ENCODE assay signal across 16 cellular contexts in genomic region chr6:73504160-73504559, GRCh38. TPM values are rescaled to one million over a fixed set of nuclear protein-coding genes. Genes with fewer than 3 reads are reported as not detected.
DNase-seq lines count a peak whose midpoint lies in the region; ATAC-seq lines count a peak whose summit lies in the region.
"Had no signal": no experiment of that assay in that cellular context is flagged by ENCODE, and none has a peak within 500 bp of the region (broad histone marks: within the 10 kb centered on the region; RNA-seq: fewer than 3 reads in every experiment).

No MANE protein-coding gene starts in this region.

- CTCF ChIA-PET in CD8-positive, alpha-beta memory T cell (lab: Charles Lee): interaction anchor here (1.3 to 1.7 kb wide), 2 partner anchors 107 to 144 kb away, joined by 3 to 5 read pairs; no protein-coding TSS in a partner anchor

- no peaks in the 10 kb centered on the region for H3K27me3 ChIP-seq in CD8-positive, alpha-beta memory T cell (ENCODE audit: insufficient read depth, low read length, poor library complexity, severe bottlenecking)

- no peaks in the 10 kb centered on the region for H3K9me3 ChIP-seq in CD8-positive, alpha-beta memory T cell (ENCODE audit: low read length)

- POLR2A ChIA-PET in CD8-positive, alpha-beta memory T cell (lab: Charles Lee): no interaction called here

- ATAC-seq in activated T-cell treated with anti-CD3 and anti-CD28 coated beads, Interleukin-2, amount 50 U/mL, for 72 hours (replicated peaks in 1 of 2): peak in 1 of 2 donors; percentile 3
- no peak for ATAC-seq in effector memory CD8-positive, alpha-beta T cell (replicated peaks)
- ATAC-seq in stimulated activated effector memory CD8-positive, alpha-beta T cell treated with anti-CD3 and anti-CD28 coated beads, Interleukin-12 subunit alpha, Interleukin-12 subunit beta, amount 100 ng/mL, for 72 hours: no peak

- no peaks in the 10 kb centered on the region for H3K4me1 Mint-ChIP-seq in activated T-cell treated with anti-CD3 and anti-CD28 coated beads, Interleukin-2, amount 50 U/mL, for 72 hours (ENCODE audit: low read depth)
- H3K4me1 Mint-ChIP-seq in CD8-positive, alpha-beta memory T cell: peaks cover 0 to 5% (median 0%) of the 10 kb centered on the region in 3 donors
- peaks cover 3 to 5% of the 10 kb centered on the region in 2 donors for H3K4me1 Mint-ChIP-seq in effector memory CD8-positive, alpha-beta T cell (ENCODE audit: low read depth in 2 of 2)
- H3K4me1 Mint-ChIP-seq in stimulated activated effector memory CD8-positive, alpha-beta T cell treated with anti-CD3 and anti-CD28 coated beads, Interleukin-12 subunit alpha, Interleukin-12 subunit beta, amount 100 ng/mL, for 72 hours: no peaks in the 10 kb centered on the region

- H3K27ac Mint-ChIP-seq in activated T-cell treated with anti-CD3 and anti-CD28 coated beads, Interleukin-2, amount 50 U/mL, for 72 hours: peak overlapping the region; percentile 83
- H3K27ac Mint-ChIP-seq in CD8-positive, alpha-beta memory T cell: peak overlapping the region in 5 of 8 donors; percentile 11 to 89 (median 38)
- peak overlapping the region; percentile 1 to 26 for H3K27ac Mint-ChIP-seq in effector memory CD8-positive, alpha-beta T cell
- peak overlapping the region; percentile 67 for H3K27ac Mint-ChIP-seq in stimulated activated effector memory CD8-positive, alpha-beta T cell treated with anti-CD3 and anti-CD28 coated beads, Interleukin-12 subunit alpha, Interleukin-12 subunit beta, amount 100 ng/mL, for 72 hours

- peaks cover 26% of the 10 kb centered on the region for H3K36me3 ChIP-seq in CD8-positive, alpha-beta memory T cell (ENCODE audit: insufficient read depth, low read length)

- H3K4me3 Mint-ChIP-seq in activated T-cell treated with anti-CD3 and anti-CD28 coated beads, Interleukin-2, amount 50 U/mL, for 72 hours: no peak overlapping the region
- no peak overlapping the region for H3K4me3 Mint-ChIP-seq in CD8-positive, alpha-beta memory T cell
- H3K4me3 Mint-ChIP-seq in effector memory CD8-positive, alpha-beta T cell: no peak overlapping the region
- no peak overlapping the region for H3K4me3 Mint-ChIP-seq in stimulated activated effector memory CD8-positive, alpha-beta T cell treated with anti-CD3 and anti-CD28 coated beads, Interleukin-12 subunit alpha, Interleukin-12 subunit beta, amount 100 ng/mL, for 72 hours
- H3K4me3 Mint-ChIP-seq: IgD-negative memory B cell had no signal

- no peak overlapping the region for H3K27ac ChIP-seq in CD8-positive, alpha-beta memory T cell (ENCODE audit: low read depth, low read length)
- H3K27ac ChIP-seq: C4-2B, RWPE1 had no signal

- no peak overlapping the region for H3K4me3 ChIP-seq in CD8-positive, alpha-beta memory T cell (ENCODE audit: low read length)

- no peaks in the 10 kb centered on the region for H3K9me3 Mint-ChIP-seq in activated T-cell treated with anti-CD3 and anti-CD28 coated beads, Interleukin-2, amount 50 U/mL, for 72 hours
- no peaks in the 10 kb centered on the region for H3K9me3 Mint-ChIP-seq in CD8-positive, alpha-beta memory T cell
- H3K9me3 Mint-ChIP-seq in effector memory CD8-positive, alpha-beta T cell: no peaks in the 10 kb centered on the region
- H3K9me3 Mint-ChIP-seq in stimulated activated effector memory CD8-positive, alpha-beta T cell treated with anti-CD3 and anti-CD28 coated beads, Interleukin-12 subunit alpha, Interleukin-12 subunit beta, amount 100 ng/mL, for 72 hours: no peaks in the 10 kb centered on the region
- H3K9me3 Mint-ChIP-seq: IgD-negative memory B cell had no signal

- peaks cover 2 to 17% of the 10 kb centered on the region in 2 donors for H3K36me3 Mint-ChIP-seq in activated T-cell treated with anti-CD3 and anti-CD28 coated beads, Interleukin-2, amount 50 U/mL, for 72 hours (ENCODE audit: insufficient read depth in 2 of 2)
- peaks cover 0 to 49% (median 11%) of the 10 kb centered on the region in 3 donors for H3K36me3 Mint-ChIP-seq in CD8-positive, alpha-beta memory T cell
- peaks cover 53% of the 10 kb centered on the region for H3K36me3 Mint-ChIP-seq in effector memory CD8-positive, alpha-beta T cell (ENCODE audit: insufficient read depth)
- peaks cover 57% of the 10 kb centered on the region for H3K36me3 Mint-ChIP-seq in stimulated activated effector memory CD8-positive, alpha-beta T cell treated with anti-CD3 and anti-CD28 coated beads, Interleukin-12 subunit alpha, Interleukin-12 subunit beta, amount 100 ng/mL, for 72 hours

- H3K27me3 Mint-ChIP-seq in activated T-cell treated with anti-CD3 and anti-CD28 coated beads, Interleukin-2, amount 50 U/mL, for 72 hours (ENCODE audit: low read depth): no peaks in the 10 kb centered on the region
- H3K27me3 Mint-ChIP-seq in CD8-positive, alpha-beta memory T cell: no peaks in the 10 kb centered on the region
- no peaks in the 10 kb centered on the region for H3K27me3 Mint-ChIP-seq in effector memory CD8-positive, alpha-beta T cell
- H3K27me3 Mint-ChIP-seq: IgD-negative memory B cell had no signal

- no peaks in the 10 kb centered on the region for H3K4me1 ChIP-seq in CD8-positive, alpha-beta memory T cell (ENCODE audit: insufficient read depth, low read length)

- no peak for DNase-seq in activated T-cell treated with anti-CD3 and anti-CD28 coated beads, Interleukin-2, amount 50 U/mL, for 72 hours
- DNase-seq in activated T-cell treated with anti-CD3 and anti-CD28 coated beads, Interleukin-2, amount 50 U/mL, for 48 hours: no peak
- DNase-seq in CD8-positive, alpha-beta memory T cell: no peak
- DNase-seq in effector memory CD8-positive, alpha-beta T cell: no peak
- no peak for DNase-seq in stimulated activated effector memory CD8-positive, alpha-beta T cell treated with anti-CD3 and anti-CD28 coated beads, Interleukin-12 subunit alpha, Interleukin-12 subunit beta, amount 100 ng/mL, for 72 hours (ENCODE audit: low spot score in 2 of 2)
- no peak for DNase-seq in HuH-7 (ENCODE audit: low spot score)
- no peak for DNase-seq in NCI-H2196 (lab: John Stamatoyannopoulos, UW; ENCODE audit: unreplicated experiment)
- DNase-seq: Calu3, H7, NCI-H1417 treated with DMSO at 0.1 percent for 48 hours, NCI-H2029, NCI-H510A, NCI-H774 had no signal

RNA-seq across cellular contexts. Expression of gene EEF1A1, which starts 16.7 kb away (rescaled TPM):
- total RNA-seq in activated T-cell treated with anti-CD3 and anti-CD28 coated beads, Interleukin-2, amount 50 U/mL, for 72 hours: over 10,000 TPM; 15,536 to 16,076 TPM
- total RNA-seq in CD8-positive, alpha-beta memory T cell: 1,000 to 10,000 TPM; 8,526 to 8,727 TPM
- 10,611 TPM for polyA plus RNA-seq in CD8-positive, alpha-beta memory T cell

RNA-seq across cellular contexts. Expression of gene MTO1, which starts 42.6 kb away (rescaled TPM):
- 10 to 100 TPM; 49.6 to 68.8 TPM for total RNA-seq in activated T-cell treated with anti-CD3 and anti-CD28 coated beads, Interleukin-2, amount 50 U/mL, for 72 hours
- 10 to 100 TPM; 44.2 to 48.1 TPM for total RNA-seq in CD8-positive, alpha-beta memory T cell
- polyA plus RNA-seq in CD8-positive, alpha-beta memory T cell: 34.4 TPM

RNA-seq across cellular contexts. Expression of gene CGAS, which starts 52.1 kb away (rescaled TPM):
- 10 to 100 TPM; 20.7 to 26.9 TPM for total RNA-seq in activated T-cell treated with anti-CD3 and anti-CD28 coated beads, Interleukin-2, amount 50 U/mL, for 72 hours
- 10 to 100 TPM; 48.3 to 49.3 TPM for total RNA-seq in CD8-positive, alpha-beta memory T cell
- polyA plus RNA-seq in CD8-positive, alpha-beta memory T cell: 13.2 TPM

Comparison
In these comparisons a context has a peak if more than half of its experiments do, and no peak if none do; other contexts are left out.
1. H3K27ac Mint-ChIP-seq: peak in every context shown above with its lines; median percentile 83 in activated T-cell treated with anti-CD3 and anti-CD28 coated beads, Interleukin-2, amount 50 U/mL, for 72 hours; 67 in stimulated activated effector memory CD8-positive, alpha-beta T cell treated with anti-CD3 and anti-CD28 coated beads, Interleukin-12 subunit alpha, Interleukin-12 subunit beta, amount 100 ng/mL, for 72 hours; 38 in CD8-positive, alpha-beta memory T cell; 14 in effector memory CD8-positive, alpha-beta T cell.